Comparison of ENCODE assay signal across 8 cellular contexts in genomic region chr2:25362049-25362563, GRCh38. TPM values are rescaled to one million over a fixed set of nuclear protein-coding genes. Genes with fewer than 3 reads are reported as not detected.
DNase-seq lines count a peak whose midpoint lies in the region; ATAC-seq, FAIRE-seq and TF ChIP-seq lines count a peak whose summit lies in the region.

No MANE protein-coding gene starts in this region.

- H3K4me1 Mint-ChIP-seq in activated CD4-positive, alpha-beta T cell treated with anti-CD3 and anti-CD28 coated beads, Interleukin-2, amount 10 ng/mL, durations not matched to agents 24 days and 14 days = peaks cover 19% of the 10 kb centered on the region

- under 1% methylated on average over 18 of the region's 18 CpGs for WGBS in HepG2 (ENCODE audit: low lambda C conversion rate)

- H3K4me1 ChIP-seq in BLaER1 (peaks cover 23% of the 10 kb centered on the region), HepG2 (ENCODE audit: insufficient read depth, low read length) (peaks cover 14% of the 10 kb centered on the region)

- CTCF ChIA-PET in HepG2 (lab: Yijun Ruan, JAX; ENCODE audit: low intra/inter-chr PET ratio, low total read pairs) = interaction anchor here (0.8 to 2.0 kb wide), 4 partner anchors 14 to 302 kb away, joined by 3 to 14 read pairs (median 4); no protein-coding TSS in a partner anchor

- ATAC-seq in HG03442 (IDR thresholded peaks at IDR 0.05; ENCODE audit: unreplicated experiment) (peak; percentile 81), HepG2 (peak; percentile 97)

- H2AFZ ChIP-seq in HepG2 (ENCODE audit: low read length) = peak overlapping the region; percentile 92

- H3K27me3 Mint-ChIP-seq in activated CD4-positive, alpha-beta T cell treated with anti-CD3 and anti-CD28 coated beads, Interleukin-2, amount 10 ng/mL, durations not matched to agents 24 days and 14 days = no peaks in the 10 kb centered on the region

- peak overlapping the region; percentile 75 for H3K9ac ChIP-seq in BLaER1
- peak overlapping the region; percentile 41; the same call in 1 of the 2 replicates for H3K9ac ChIP-seq in HepG2 (ENCODE audit: insufficient read depth, low read depth, low read length)

- H3K4me3 ChIP-seq in BLaER1 (peak overlapping the region; percentile 66), HepG2 (replicated peaks in 1 of 3; ENCODE audit: insufficient read depth in 1 of 3, low read depth in 2 of 3, low read length in 3 of 3) (peak overlapping the region; percentile 42 to 71 (median 61))

- peak; percentile 67; the same call in 1 of the 2 replicates for TF ChIP-seq RAD21 in HepG2 (CRISPR knock-in tag; IDR thresholded peaks at IDR 0.05)

- TF ChIP-seq POLR2A in HepG2 (IDR thresholded peaks at IDR 0.05; ENCODE audit: insufficient read depth in 1 of 2, low read depth in 2 of 2, low read length in 2 of 2) = peak; percentile 35 to 86; a peak in 2 of 4 replicates

- POLR2A ChIA-PET in HepG2 (lab: Yijun Ruan, JAX) = interaction anchor here (0.9 to 2.2 kb wide), 10 partner anchors 10 to 338 kb away, joined by 3 to 11 read pairs (median 4); no protein-coding TSS in a partner anchor

- peak overlapping the region; percentile 91 for H3K27ac Mint-ChIP-seq in activated CD4-positive, alpha-beta T cell treated with anti-CD3 and anti-CD28 coated beads, Interleukin-2, amount 10 ng/mL, durations not matched to agents 24 days and 14 days

- TF ChIP-seq CTCF in HepG2 (CRISPR knock-in tag; IDR thresholded peaks at IDR 0.05) = peak; percentile 97

- peak; percentile 71 for DNase-seq in GM19240 (ENCODE audit: insufficient read length, low spot score)
- peak; percentile 87 to 94 for DNase-seq in NCI-H526 (lab: John Stamatoyannopoulos, UW)
- peak; percentile 99 for DNase-seq in activated CD4-positive, alpha-beta T cell treated with anti-CD3 and anti-CD28 coated beads, Interleukin-2, amount 10 ng/mL, durations not matched to agents 24 days and 14 days
- peak; percentile 90 for DNase-seq in dedifferentiated amniotic fluid mesenchymal stem cell (ENCODE audit: extremely low spot score)
- peak; percentile 93 for DNase-seq in HepG2 (ENCODE audit: low spot score)
- DNase-seq in stimulated activated CD4-positive, alpha-beta T cell treated with anti-CD3 and anti-CD28 coated beads, Interleukin-2, amount 100 ng/mL, for 48 hours = peak; percentile 98 to 99

- no peaks in the 10 kb centered on the region for H3K79me2 ChIP-seq in HepG2 (ENCODE audit: insufficient read depth, low read length)

- FAIRE-seq in HepG2 (lab: Jason Lieb, UNC) = peak; percentile 100

- in situ Hi-C loops in HepG2 (cut with HindIII; ENCODE audit: extremely low pct_ligation_motif_present, low pct_unique_long_range_greater_than_20kb) = no loop called here

- H3K4me2 ChIP-seq in BLaER1 (peak overlapping the region; percentile 90), HepG2 (ENCODE audit: low read depth, low read length) (peak overlapping the region; percentile 87)

- BruUV-seq in HepG2 (replicated peaks; lab: Mats Ljungman, UMichigan) = no TSS peak

- H3K9me3 Mint-ChIP-seq in activated CD4-positive, alpha-beta T cell treated with anti-CD3 and anti-CD28 coated beads, Interleukin-2, amount 10 ng/mL, durations not matched to agents 24 days and 14 days = no peaks in the 10 kb centered on the region

- intact Hi-C loops in activated CD4-positive, alpha-beta T cell treated with anti-CD3 and anti-CD28 coated beads, Interleukin-2, amount 10 ng/mL, durations not matched to agents 24 days and 14 days (cut with micrococcal nuclease) = loop anchor here (1.0 to 2.0 kb wide), 5 partner anchors 15 to 205 kb away; no protein-coding TSS in a partner anchor
- intact Hi-C loops in HepG2 (cut with micrococcal nuclease; ENCODE audit: unreplicated experiment) = loop anchor here (2.0 kb wide), 1 partner anchor 15 kb away; no protein-coding TSS in a partner anchor

- no peaks in the 10 kb centered on the region for H3K9me3 ChIP-seq in BLaER1
- H3K9me3 ChIP-seq in HepG2 (ENCODE audit: low read length) = no peaks in the 10 kb centered on the region

- H3K27ac ChIP-seq in BLaER1 (peak overlapping the region; percentile 60; the same call in 1 of the 2 replicates), HepG2 (ENCODE audit: extremely low read length, insufficient read depth, low read length) (no peak overlapping the region)

- peak overlapping the region; percentile 84 for H3K4me3 Mint-ChIP-seq in activated CD4-positive, alpha-beta T cell treated with anti-CD3 and anti-CD28 coated beads, Interleukin-2, amount 10 ng/mL, durations not matched to agents 24 days and 14 days

- H4K20me1 ChIP-seq in BLaER1 (no peaks in the 10 kb centered on the region), HepG2 (ENCODE audit: insufficient read depth, low read length) (no peaks in the 10 kb centered on the region)

- H3K27me3 ChIP-seq in BLaER1 (no peaks in the 10 kb centered on the region), HepG2 (ENCODE audit: control insufficient read depth in 1 of 2, insufficient read depth in 2 of 2, low read length in 2 of 2) (peaks cover 5 to 59% of the 10 kb centered on the region in 2 experiments; a peak in 4 of 5 replicates)

- no peaks in the 10 kb centered on the region for H3K36me3 ChIP-seq in BLaER1
- no peaks in the 10 kb centered on the region for H3K36me3 ChIP-seq in HepG2 (replicated peaks in 1 of 2; ENCODE audit: control insufficient read depth in 1 of 2, insufficient read depth in 2 of 2, low read length in 2 of 2)

- H3K36me3 Mint-ChIP-seq in activated CD4-positive, alpha-beta T cell treated with anti-CD3 and anti-CD28 coated beads, Interleukin-2, amount 10 ng/mL, durations not matched to agents 24 days and 14 days (ENCODE audit: low read depth) = no peaks in the 10 kb centered on the region

- no peak for TF ChIP-seq EP300 in HepG2 (IDR thresholded peaks at IDR 0.05; ENCODE audit: low read depth in 2 of 2, low read length in 2 of 2)
- TF ChIP-seq EP300 in HepG2 (CRISPR knock-in tag; IDR thresholded peaks at IDR 0.05; ENCODE audit: borderline replicate concordance) = no peak

TF ChIP-seq in HepG2, 621 proteins besides CTCF, POLR2A, EP300 and RAD21 (continues in another document):
- TF ChIP-seq ZNF33A (CRISPR knock-in tag; IDR thresholded peaks at IDR 0.05; ENCODE audit: borderline replicate concordance) = no peak
- no peak for TF ChIP-seq SETDB1 (CRISPR knock-in tag; IDR thresholded peaks at IDR 0.05; ENCODE audit: borderline replicate concordance)
- no peak for TF ChIP-seq SMC3 (IDR thresholded peaks at IDR 0.05; ENCODE audit: low read length)
- TF ChIP-seq ZIK1 (CRISPR knock-in tag; IDR thresholded peaks at IDR 0.05; ENCODE audit: borderline replicate concordance, low read depth) = no peak; the same call in 1 of the 2 replicates
- TF ChIP-seq MAFK (conservative IDR thresholded peaks at IDR 0.05 in 1 of 2, IDR thresholded peaks at IDR 0.05 in 1 of 2; ENCODE audit: low read length in 2 of 2) = peak; percentile 94 to 99
- no peak for TF ChIP-seq DZIP1 (CRISPR knock-in tag; IDR thresholded peaks at IDR 0.05)
- no peak for TF ChIP-seq RFX1 (IDR thresholded peaks at IDR 0.05)
- peak; percentile 52; the same call in 1 of the 2 replicates for TF ChIP-seq ZNF317 (CRISPR knock-in tag; IDR thresholded peaks at IDR 0.05)
- peak; percentile 31; the same call in 1 of the 2 replicates for TF ChIP-seq ZNF567 (CRISPR knock-in tag; IDR thresholded peaks at IDR 0.05; ENCODE audit: borderline replicate concordance)

RNA-seq across cellular contexts. Expression of gene DNMT3A, which starts 20.4 kb away (rescaled TPM):
- 97.4 and 102 TPM in 2 replicates for total RNA-seq in activated CD4-positive, alpha-beta T cell treated with anti-CD3 and anti-CD28 coated beads, Interleukin-2, amount 10 ng/mL, durations not matched to agents 24 days and 14 days
- 29.1 and 39.4 TPM in 2 replicates for total RNA-seq in HepG2 (2016; rRNA removed; fragmentation: Illumina TruSeq; extraction: Trizol)
- total RNA-seq in HepG2 (2016; cell fraction: cytosol; rRNA removed; fragmentation: Illumina TruSeq; extraction: Trizol; ENCODE audit: low read depth) = 5.8 and 6.2 TPM in 2 replicates
- 31.7 and 35.2 TPM in 2 replicates for total RNA-seq in HepG2 (2016; cell fraction: insoluble cytoplasmic fraction; rRNA removed; fragmentation: Illumina TruSeq; extraction: Trizol)
- 15.9 and 18.0 TPM in 2 replicates for total RNA-seq in HepG2 (2016; cell fraction: membrane; rRNA removed; fragmentation: Illumina TruSeq; extraction: Trizol)
- 35.9 and 36.0 TPM in 2 replicates for total RNA-seq in HepG2 (2016; cell fraction: nucleus; rRNA removed; fragmentation: Illumina TruSeq; extraction: Trizol)
- polyA plus RNA-seq in HepG2 (2011; rRNA removed) = 14.7 and 16.4 TPM in 2 replicates
- 10.1 and 10.9 TPM in 2 replicates for polyA plus RNA-seq in HepG2 (2011; cell fraction: cytosol; rRNA removed)
- 45.7 and 53.5 TPM in 2 replicates for polyA plus RNA-seq in HepG2 (2011; cell fraction: nucleus; rRNA removed)
- polyA plus RNA-seq in HepG2 (2012) = 25.9 and 28.5 TPM in 2 replicates
- 4.3 and 5.0 TPM in 2 replicates for polyA plus RNA-seq in HepG2 (2016; cell fraction: cytosol; fragmentation: Illumina TruSeq; extraction: Trizol; ENCODE audit: low read depth)
- polyA plus RNA-seq in HepG2 (2016; cell fraction: insoluble cytoplasmic fraction; fragmentation: Illumina TruSeq; extraction: Trizol; ENCODE audit: low read depth) = 43.9 and 48.4 TPM in 2 replicates
- 10.6 and 11.7 TPM in 2 replicates for polyA plus RNA-seq in HepG2 (2016; cell fraction: membrane; fragmentation: Illumina TruSeq; extraction: Trizol; ENCODE audit: low read depth)
- 105 and 111 TPM in 2 replicates for polyA plus RNA-seq in HepG2 (2016; cell fraction: nucleus; fragmentation: Illumina TruSeq; extraction: Trizol; ENCODE audit: insufficient read depth, low read depth)
- 11.0 and 59.1 TPM in 2 replicates for polyA minus RNA-seq in HepG2 (2011; rRNA and poly(A)+ RNA removed; ENCODE audit: low replicate concordance)
- 17.0 and 17.9 TPM in 2 replicates for polyA minus RNA-seq in HepG2 (2011; cell fraction: cytosol; rRNA and poly(A)+ RNA removed)
- polyA minus RNA-seq in HepG2 (2011; cell fraction: nucleus; rRNA and poly(A)+ RNA removed) = 33.1 and 38.8 TPM in 2 replicates
